ENCODE assay signal across 30 cellular contexts in the genomic region with DNA sequence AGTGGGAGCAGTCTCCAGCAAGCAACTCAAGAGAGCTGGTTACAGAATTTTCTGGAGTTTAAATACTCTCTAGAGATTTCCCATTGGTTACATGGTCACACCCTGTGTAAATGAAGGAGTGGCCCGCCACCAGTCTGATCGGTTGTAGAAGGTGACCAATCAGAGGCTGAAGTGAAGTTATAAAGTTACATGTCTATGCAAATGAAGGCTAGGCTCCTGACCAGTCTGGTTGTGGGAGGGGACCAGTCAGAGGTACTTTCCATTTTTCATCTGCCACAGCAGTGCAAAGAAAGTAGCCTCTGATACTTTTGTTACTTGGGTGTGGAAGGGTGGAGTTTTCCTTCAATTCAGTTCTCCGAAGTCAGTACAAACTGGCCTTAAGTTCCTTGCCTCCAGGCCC.
"Had no signal": no experiment of that assay in that cellular context is flagged by ENCODE, and none has a peak within 500 bp of the region (broad histone marks: within the 10 kb centered on the region; RNA-seq: fewer than 3 reads in every experiment).

No MANE protein-coding gene starts in this region.

- H3K4me1 Mint-ChIP-seq: activated naive CD8-positive, alpha-beta T cell treated with anti-CD3 and anti-CD28 coated beads for 36 hours; naive thymus-derived CD4-positive, alpha-beta T cell; stimulated activated naive B cell treated with anti-CD40 and anti-IgM and Interleukin-4, amounts not matched to agents 10 μg/mL and 1 μg/mL and 100 μg/mL, for 72 hours had no signal

- H3K9me3 ChIP-seq: adrenal gland, body of pancreas, colonic mucosa, heart right ventricle, psoas muscle, stomach, thyroid gland, upper lobe of right lung had no signal

- H3K27ac Mint-ChIP-seq: activated naive CD4-positive, alpha-beta T cell treated with anti-CD3 and anti-CD28 coated beads for 36 hours; activated naive CD8-positive, alpha-beta T cell treated with anti-CD3 and anti-CD28 coated beads for 36 hours; activated T-helper 1 cell treated with anti-CD3 and anti-CD28 coated beads, Interleukin-12 subunit alpha, Interleukin-12 subunit beta, Interleukin-2, Interleukin-4 antibody, amounts not matched to agents 30 ng/mL and 10 ng/mL and 1 ng/mL, durations not matched to agents 14 hours and 24 hours and 36 hours; naive thymus-derived CD4-positive, alpha-beta T cell; stimulated activated naive B cell treated with anti-CD40 and anti-IgM and Interleukin-4, amounts not matched to agents 10 μg/mL and 1 μg/mL and 100 μg/mL, for 72 hours had no signal

- H3K27ac ChIP-seq: adrenal gland, body of pancreas, cardiac muscle cell, colonic mucosa, dorsolateral prefrontal cortex, heart right ventricle, parathyroid adenoma, psoas muscle, stomach, thyroid gland, upper lobe of right lung had no signal

- H3K27me3 ChIP-seq: adrenal gland, body of pancreas, cardiac muscle cell, colonic mucosa, heart right ventricle, stomach, thyroid gland, upper lobe of right lung had no signal

- H3K36me3 Mint-ChIP-seq: activated naive CD8-positive, alpha-beta T cell treated with anti-CD3 and anti-CD28 coated beads for 36 hours; naive thymus-derived CD4-positive, alpha-beta T cell; stimulated activated naive B cell treated with anti-CD40 and anti-IgM and Interleukin-4, amounts not matched to agents 10 μg/mL and 1 μg/mL and 100 μg/mL, for 72 hours had no signal

- ATAC-seq: body of pancreas; heart right ventricle; left ventricle myocardium superior; naive thymus-derived CD4-positive, alpha-beta T cell; psoas muscle; stimulated activated naive B cell treated with anti-CD40 and anti-IgM and Interleukin-4, amounts not matched to agents 10 μg/mL and 1 μg/mL and 100 μg/mL, for 72 hours; upper lobe of right lung had no signal

- H3K9me3 Mint-ChIP-seq: activated naive CD4-positive, alpha-beta T cell treated with anti-CD3 and anti-CD28 coated beads for 36 hours; activated naive CD8-positive, alpha-beta T cell treated with anti-CD3 and anti-CD28 coated beads for 36 hours; activated T-helper 1 cell treated with anti-CD3 and anti-CD28 coated beads, Interleukin-12 subunit alpha, Interleukin-12 subunit beta, Interleukin-2, Interleukin-4 antibody, amounts not matched to agents 30 ng/mL and 10 ng/mL and 1 ng/mL, durations not matched to agents 14 hours and 24 hours and 36 hours had no signal

- DNase-seq: activated CD4-positive, alpha-beta T cell treated with anti-CD3 and anti-CD28 coated beads for 4 hours; activated CD4-positive, alpha-beta T cell treated with anti-CD3 and anti-CD28 coated beads, Interleukin-2, amount 50 U/mL, for 4 hours; activated CD8-positive, alpha-beta memory T cell treated with anti-CD3 and anti-CD28 coated beads for 24 hours; activated effector memory CD4-positive, alpha-beta T cell treated with anti-CD3 and anti-CD28 coated beads, Interleukin-2, amount 50 U/mL, for 16 hours; activated naive CD4-positive, alpha-beta T cell treated with anti-CD3 and anti-CD28 coated beads for 36 hours; activated naive CD8-positive, alpha-beta T cell treated with anti-CD3 and anti-CD28 coated beads for 36 hours; adrenal gland; aorta; body of pancreas; cerebellar nuclear complex; colonic mucosa; dorsolateral prefrontal cortex; effector memory CD4-positive, alpha-beta T cell; foreskin fibroblast; heart right ventricle; left ventricle myocardium superior; naive thymus-derived CD4-positive, alpha-beta T cell; nucleus accumbens; psoas muscle; stimulated activated CD4-positive, alpha-beta T cell treated with anti-CD3 and anti-CD28 coated beads, Interleukin-1b, Interleukin-23, amount 100 ng/mL, for 48 hours; stimulated activated CD4-positive, alpha-beta T cell treated with anti-CD3 and anti-CD28 coated beads, Interleukin-4, amount 100 ng/mL, for 4 hours; stimulated activated naive B cell treated with anti-CD40 and anti-IgM and Interleukin-4, amounts not matched to agents 10 μg/mL and 1 μg/mL and 100 μg/mL, for 72 hours; stomach; T-helper 1 cell; thyroid gland; upper lobe of right lung had no signal

- H3K4me1 ChIP-seq: adrenal gland, body of pancreas, colonic mucosa, heart right ventricle, parathyroid adenoma, psoas muscle, stomach, thyroid gland, upper lobe of right lung had no signal

- H3K36me3 ChIP-seq: adrenal gland, cardiac muscle cell, colonic mucosa, heart right ventricle, stomach, thyroid gland, upper lobe of right lung had no signal

- H3K4me3 Mint-ChIP-seq: activated naive CD4-positive, alpha-beta T cell treated with anti-CD3 and anti-CD28 coated beads for 36 hours; activated naive CD8-positive, alpha-beta T cell treated with anti-CD3 and anti-CD28 coated beads for 36 hours; activated T-helper 1 cell treated with anti-CD3 and anti-CD28 coated beads, Interleukin-12 subunit alpha, Interleukin-12 subunit beta, Interleukin-2, Interleukin-4 antibody, amounts not matched to agents 30 ng/mL and 10 ng/mL and 1 ng/mL, durations not matched to agents 14 hours and 24 hours and 36 hours; naive thymus-derived CD4-positive, alpha-beta T cell; stimulated activated naive B cell treated with anti-CD40 and anti-IgM and Interleukin-4, amounts not matched to agents 10 μg/mL and 1 μg/mL and 100 μg/mL, for 72 hours had no signal

- H3K4me3 ChIP-seq: adrenal gland, body of pancreas, cardiac muscle cell, colonic mucosa, dorsolateral prefrontal cortex, heart right ventricle, psoas muscle, smooth muscle cell, stomach, thyroid gland, upper lobe of right lung had no signal
